Comparison of ENCODE assay signal across 24 cellular contexts in genomic region chr4:7223566-7223965, GRCh38. TPM values are rescaled to one million over a fixed set of nuclear protein-coding genes. Genes with fewer than 3 reads are reported as not detected.
"Had no signal": no experiment of that assay in that cellular context is flagged by ENCODE, and none has a peak within 500 bp of the region (broad histone marks: within the 10 kb centered on the region; RNA-seq: fewer than 3 reads in every experiment).

No MANE protein-coding gene starts in this region.

- H3K36me3 ChIP-seq: left lung, lower lobe of right lung, ovary, right atrium auricular region, right lobe of liver, suprapubic skin, thoracic aorta, tibial artery, upper lobe of right lung had no signal

- DNase-seq: hypothalamus; immature natural killer cell; kidney; left colon; lower lobe of right lung; mesendoderm; naive thymus-derived CD4-positive, alpha-beta T cell; ovary; right lobe of liver; stimulated activated CD4-positive, alpha-beta T cell treated with anti-CD3 and anti-CD28 coated beads, Interleukin-12 subunit alpha, Interleukin-12 subunit beta, amount 100 ng/mL, for 4 hours; stimulated activated CD4-positive, alpha-beta T cell treated with anti-CD3 and anti-CD28 coated beads, Interleukin-15, amount 100 ng/mL, for 24 hours; stimulated activated CD4-positive, alpha-beta T cell treated with anti-CD3 and anti-CD28 coated beads, Interleukin-2, amount 100 ng/mL, for 24 hours; stimulated activated CD4-positive, alpha-beta T cell treated with anti-CD3 and anti-CD28 coated beads, Interleukin-4, amount 100 ng/mL, for 1 hour; stimulated activated naive B cell treated with anti-CD40 and anti-IgM and Interleukin-4, amounts not matched to agents 10 μg/mL and 1 μg/mL and 100 μg/mL, for 72 hours; stimulated activated naive CD8-positive, alpha-beta T cell treated with anti-CD3 and anti-CD28 coated beads, Interleukin-15, Interleukin-2, amounts not matched to agents 100 U/mL and 50 U/mL, for 24 hours; tibial artery; upper lobe of right lung had no signal

- H3K9me3 ChIP-seq: left lung, lower lobe of right lung, ovary, right atrium auricular region, right lobe of liver, suprapubic skin, thoracic aorta, tibial artery, upper lobe of right lung had no signal

- H3K4me3 ChIP-seq: left lung, lower lobe of right lung, ovary, right atrium auricular region, right lobe of liver, skin epidermis, suprapubic skin, thoracic aorta, tibial artery, upper lobe of right lung had no signal

- H3K27ac ChIP-seq: left lung, lower lobe of right lung, ovary, right atrium auricular region, right lobe of liver, suprapubic skin, thoracic aorta, tibial artery, upper lobe of right lung had no signal

- H3K4me1 ChIP-seq: right atrium auricular region, suprapubic skin, tibial artery had no signal

- ATAC-seq: left colon; left lung; lower lobe of right lung; naive thymus-derived CD4-positive, alpha-beta T cell; natural killer cell treated with Interleukin-12 subunit alpha and Interleukin-12 subunit beta and Interleukin-15 and Interleukin-18, amount 100 ng/mL, for 72 hours; right lobe of liver; stimulated activated naive B cell treated with anti-CD40 and anti-IgM and Interleukin-4, amounts not matched to agents 10 μg/mL and 1 μg/mL and 100 μg/mL, for 72 hours; stimulated activated naive CD8-positive, alpha-beta T cell treated with anti-CD3 and anti-CD28 coated beads, Interleukin-15, Interleukin-2, amounts not matched to agents 100 U/mL and 50 U/mL, for 24 hours; upper lobe of right lung had no signal

- H3K27me3 ChIP-seq: left lung, ovary, right atrium auricular region, right lobe of liver, suprapubic skin, tibial artery, upper lobe of right lung had no signal

RNA-seq across cellular contexts. Expression of gene SORCS2, which starts 31.2 kb away (rescaled TPM):
- total RNA-seq: pulmonary artery endothelial cell had no signal
- polyA plus RNA-seq: naive thymus-derived CD4-positive, alpha-beta T cell had no signal
